In genomic region chr20:38926934-38927616, GRCh38 we compare ENCODE assay signal across 8 cellular contexts. TPM values are rescaled to one million over a fixed set of nuclear protein-coding genes. Genes with fewer than 3 reads are reported as not detected.
DNase-seq lines count a peak whose midpoint lies in the region; ATAC-seq and TF ChIP-seq lines count a peak whose summit lies in the region.

No MANE protein-coding gene starts in this region.

- H3K9me3 ChIP-seq in left ventricle myocardium inferior (replicated peaks): no peaks in the 10 kb centered on the region

- no peak for TF ChIP-seq EP300 in Ishikawa (IDR thresholded peaks at IDR 0.05; ENCODE audit: borderline replicate concordance)

- intact Hi-C loops in left ventricle myocardium inferior (cut with micrococcal nuclease): loop anchor here (10.0 kb wide), 1 partner anchor 118 kb away; no protein-coding TSS in a partner anchor
- intact Hi-C loops in left cardiac atrium (cut with DNase I): loop anchor here (1.0 to 5.0 kb wide), 2 partner anchors 120 to 121 kb away; no protein-coding TSS in a partner anchor

- TF ChIP-seq CTCF in left ventricle myocardium inferior (IDR thresholded peaks at IDR 0.05; ENCODE audit: borderline replicate concordance): no peak
- TF ChIP-seq CTCF in chondrocyte (IDR thresholded peaks at IDR 0.05): no peak

- H3K4me1 Mint-ChIP-seq in chondrocyte (ENCODE audit: low read depth) (peaks cover 16% of the 10 kb centered on the region), naive B cell (peaks cover 13 to 18% (median 13%) of the 10 kb centered on the region in 3 donors)

- H3K27me3 Mint-ChIP-seq in chondrocyte (ENCODE audit: low read depth) (no peaks in the 10 kb centered on the region), naive B cell (peaks cover 0 to 8% (median 0%) of the 10 kb centered on the region in 3 donors)

- DNase-seq in left ventricle myocardium inferior (no peak), left cardiac atrium (no peak), chondrocyte (ENCODE audit: low spot score) (no peak), naive B cell (no peak), SW 1271 (lab: John Stamatoyannopoulos, UW) (no peak), NCI-H345 treated with DMSO at 0.1 percent for 48 hours (lab: John Stamatoyannopoulos, UW; ENCODE audit: unreplicated experiment) (no peak), COLO829 (ENCODE audit: low spot score) (no peak)

- H3K36me3 ChIP-seq in left ventricle myocardium inferior: no peaks in the 10 kb centered on the region

- H3K4me3 ChIP-seq in left ventricle myocardium inferior: peak overlapping the region; percentile 71

- H3K4me1 ChIP-seq in left ventricle myocardium inferior: peaks cover 22% of the 10 kb centered on the region

- ATAC-seq in left cardiac atrium (no peak), naive B cell (ENCODE audit: low read depth in 2 of 2) (no peak)

- H3K27ac ChIP-seq in left ventricle myocardium inferior (replicated peaks): no peak overlapping the region

- peak overlapping the region; percentile 77 for H3K4me3 Mint-ChIP-seq in chondrocyte (ENCODE audit: unreplicated experiment)
- peak overlapping the region; percentile 72 to 91 (median 82) for H3K4me3 Mint-ChIP-seq in naive B cell

- H3K27me3 ChIP-seq in left ventricle myocardium inferior (ENCODE audit: low read depth): no peaks in the 10 kb centered on the region

- no peaks in the 10 kb centered on the region for H3K9me3 Mint-ChIP-seq in chondrocyte (ENCODE audit: low read depth)
- H3K9me3 Mint-ChIP-seq in naive B cell: no peaks in the 10 kb centered on the region

- no peaks in the 10 kb centered on the region for H3K36me3 Mint-ChIP-seq in chondrocyte (ENCODE audit: low read depth)
- H3K36me3 Mint-ChIP-seq in naive B cell: peaks cover 4 to 7% of the 10 kb centered on the region in 2 donors

- no peak for TF ChIP-seq RAD21 in Ishikawa (IDR thresholded peaks at IDR 0.05; ENCODE audit: low read depth)

- H3K27ac Mint-ChIP-seq in chondrocyte (ENCODE audit: unreplicated experiment) (no peak overlapping the region), naive B cell (peak overlapping the region in 1 of 6 donors; percentile 66)

TF ChIP-seq in Ishikawa, 13 proteins besides CTCF, POLR2A, EP300 and RAD21:
- TF ChIP-seq ZBTB7A (IDR thresholded peaks at IDR 0.05; ENCODE audit: low read depth): peak; percentile 36; the same call in 1 of the 2 replicates
- TF ChIP-seq TCF12 (IDR thresholded peaks at IDR 0.05; ENCODE audit: low read depth): no peak

RNA-seq across cellular contexts. Expression of gene FAM83D, which starts 0.9 kb away (rescaled TPM):
- 0.77 TPM for total RNA-seq in left ventricle myocardium inferior
- total RNA-seq in left cardiac atrium: under 1 TPM; 0.42 to 0.65 TPM
- total RNA-seq in chondrocyte: 1.5 to 4.8 TPM (median 4.5 TPM) in 3 replicates
- polyA plus RNA-seq in naive B cell (ENCODE audit: low read depth in 6 of 6): under 1 TPM in 5 of 6 donors, not detected in 1; 0.12 to 0.56 (median 0.26) TPM

RNA-seq across cellular contexts. Expression of gene DHX35, which starts 35.1 kb away (rescaled TPM):
- total RNA-seq in left ventricle myocardium inferior (15.8 TPM), left cardiac atrium (10 to 100 TPM in 1 of 2 donors, 1 to 10 TPM in 1; 8.8 to 12.4 TPM), chondrocyte (7.0 to 8.4 TPM (median 7.8 TPM) in 3 replicates)
- 1 to 10 TPM; 2.2 to 7.4 (median 4.7) TPM for polyA plus RNA-seq in naive B cell (ENCODE audit: low read depth in 6 of 6)
